ENCODE assay signal across 24 cellular contexts in the genomic region with DNA sequence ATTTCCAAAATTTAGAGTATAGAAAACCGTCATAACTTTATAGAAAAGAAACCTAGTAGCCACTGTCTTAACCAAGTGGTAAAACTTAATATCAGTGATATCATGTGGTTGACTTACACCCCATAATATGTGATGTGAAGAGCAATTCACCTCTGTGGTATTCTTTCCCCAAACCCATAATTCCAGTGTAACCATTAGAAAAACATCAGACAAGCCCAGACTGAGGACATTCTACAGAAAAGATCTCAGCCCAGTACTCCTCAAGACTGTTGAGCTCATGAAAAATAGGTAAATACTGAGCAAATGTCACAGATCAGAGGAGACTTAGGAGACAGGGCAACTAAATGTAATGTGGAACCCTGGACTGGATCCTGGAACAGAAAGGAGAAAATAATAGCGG.
A peak's percentile ranks its signal among the peaks of the same experiment; 100 is the strongest.
DNase-seq lines count a peak whose midpoint lies in the region; ATAC-seq, FAIRE-seq and TF ChIP-seq lines count a peak whose summit lies in the region.
"Had no signal": no experiment of that assay in that cellular context is flagged by ENCODE, and none has a peak within 500 bp of the region (broad histone marks: within the 10 kb centered on the region; RNA-seq: fewer than 3 reads in every experiment).

No MANE protein-coding gene starts in this region.

- TF ChIP-seq POLR2A in breast epithelium (IDR thresholded peaks at IDR 0.05) = no peak

- H3K4me3 ChIP-seq in mammary epithelial cell (replicated peaks in 1 of 3; ENCODE audit: insufficient read depth in 1 of 3, low read depth in 2 of 3, low read length in 3 of 3) = no peak overlapping the region
- no peak overlapping the region for H3K4me3 ChIP-seq in breast epithelium
- no peak overlapping the region for H3K4me3 ChIP-seq in epithelial cell of esophagus (ENCODE audit: low read length)
- H3K4me3 ChIP-seq in keratinocyte (ENCODE audit: control insufficient read depth in 2 of 3, extremely low read depth in 1 of 3, insufficient read depth in 2 of 3, low read depth in 1 of 3, low read length in 3 of 3) = no peak overlapping the region
- H3K4me3 ChIP-seq: A549; BLaER1 treated with 17β-estradiol and CSF1 and Interleukin-3, amounts not matched to agents 10 nM and 100 nM; GM12878 had no signal

- H3K9me3 ChIP-seq in mammary epithelial cell (replicated peaks; ENCODE audit: insufficient read depth, low read length) (no peaks in the 10 kb centered on the region), breast epithelium (no peaks in the 10 kb centered on the region), keratinocyte (ENCODE audit: control insufficient read depth, low read depth, low read length) (no peaks in the 10 kb centered on the region)
- H3K9me3 ChIP-seq: A549; BLaER1 treated with 17β-estradiol and CSF1 and Interleukin-3, amounts not matched to agents 10 nM and 100 nM; Caco-2 had no signal

- H2AFZ ChIP-seq in mammary epithelial cell (ENCODE audit: low read depth, low read length) (no peak overlapping the region), keratinocyte (ENCODE audit: control insufficient read depth, low read length) (no peak overlapping the region)

- dilution Hi-C loops in mammary epithelial cell (cut with HindIII; ENCODE audit: low sequenced_read_pairs) = no loop called here
- dilution Hi-C loops in keratinocyte (cut with MboI; ENCODE audit: extremely low pct_ligation_motif_present, low sequenced_read_pairs) = no loop called here

- 92% methylated on average over 2 of the region's 2 CpGs for WGBS in mammary epithelial cell (ENCODE audit: low coverage, missing lambda C conversion rate)

- no TSS peak for BruUV-seq in mammary epithelial cell (replicated peaks; lab: Mats Ljungman, UMichigan)

- intact Hi-C loops in mammary epithelial cell (cut with micrococcal nuclease) = loop anchor here (5.0 kb wide), 1 partner anchor 662 kb away; no protein-coding TSS in a partner anchor
- intact Hi-C loops in breast epithelium (cut with DNase I; ENCODE audit: low total_unique reads) = no loop called here
- intact Hi-C loops in posterior vena cava (cut with DNase I) = no loop called here

- H3K27ac ChIP-seq in mammary epithelial cell (ENCODE audit: insufficient read depth, low read depth, low read length) (no peak overlapping the region), breast epithelium (no peak overlapping the region), foreskin keratinocyte (no peak overlapping the region), keratinocyte (ENCODE audit: control insufficient read depth, insufficient read depth, low read length) (no peak overlapping the region)
- H3K27ac ChIP-seq: 22Rv1; A549; BLaER1 treated with 17β-estradiol and CSF1 and Interleukin-3, amounts not matched to agents 10 nM and 100 nM; C4-2B had no signal

- H3K9ac ChIP-seq in mammary epithelial cell (ENCODE audit: insufficient read depth, low read length) (no peak overlapping the region), keratinocyte (ENCODE audit: control insufficient read depth, extremely low read depth, insufficient read depth, low read length) (no peak overlapping the region)
- H3K9ac ChIP-seq: BLaER1 treated with 17β-estradiol and CSF1 and Interleukin-3, amounts not matched to agents 10 nM and 100 nM had no signal

- H4K20me1 ChIP-seq in mammary epithelial cell (ENCODE audit: insufficient read depth, low read length) (no peaks in the 10 kb centered on the region), keratinocyte (ENCODE audit: control insufficient read depth, extremely low read depth, insufficient read depth, low read length) (no peaks in the 10 kb centered on the region)
- H4K20me1 ChIP-seq: BLaER1 treated with 17β-estradiol and CSF1 and Interleukin-3, amounts not matched to agents 10 nM and 100 nM had no signal

- H3K27me3 ChIP-seq in mammary epithelial cell (ENCODE audit: insufficient read depth, low read length) (no peaks in the 10 kb centered on the region), breast epithelium (no peaks in the 10 kb centered on the region), foreskin keratinocyte (no peaks in the 10 kb centered on the region), keratinocyte (ENCODE audit: control insufficient read depth, extremely low read depth, insufficient read depth, low read length) (no peaks in the 10 kb centered on the region)
- H3K27me3 ChIP-seq: BLaER1 treated with 17β-estradiol and CSF1 and Interleukin-3, amounts not matched to agents 10 nM and 100 nM had no signal

- DNase-seq in mammary epithelial cell (peak; percentile 81), breast epithelium (ENCODE audit: low spot score in 2 of 2) (no peak), epithelial cell of esophagus (ENCODE audit: low read depth) (peak; percentile 50), foreskin keratinocyte (peak; percentile 40 to 74), keratinocyte (ENCODE audit: low read depth, low spot score) (peak; percentile 2), posterior vena cava (ENCODE audit: low spot score) (no peak)
- DNase-seq: AML-193; Caco-2; Calu3; CD4-positive, alpha-beta T cell; CD8-positive, alpha-beta T cell; DMS79 treated with DMSO at 0.1 percent for 48 hours; GDM1 had no signal

- H3K4me2 ChIP-seq in mammary epithelial cell (ENCODE audit: insufficient read depth, low read depth, low read length) = no peak overlapping the region
- no peak overlapping the region for H3K4me2 ChIP-seq in keratinocyte (ENCODE audit: control insufficient read depth, extremely low read depth, insufficient read depth, low read depth, low read length)
- H3K4me2 ChIP-seq: A549; BLaER1 treated with 17β-estradiol and CSF1 and Interleukin-3, amounts not matched to agents 10 nM and 100 nM had no signal

- ATAC-seq in foreskin keratinocyte (no peak), HG03439 (IDR thresholded peaks at IDR 0.05; ENCODE audit: unreplicated experiment) (no peak), GM21529 (IDR thresholded peaks at IDR 0.05; ENCODE audit: unreplicated experiment) (no peak)
- ATAC-seq: A549; CD8-positive, alpha-beta T cell; GM12878 had no signal

- H3K79me2 ChIP-seq in mammary epithelial cell (ENCODE audit: insufficient read depth, low read length) = no peaks in the 10 kb centered on the region
- H3K79me2 ChIP-seq in keratinocyte (ENCODE audit: control insufficient read depth, insufficient read depth, low read length) = no peaks in the 10 kb centered on the region

- no peak for FAIRE-seq in keratinocyte (lab: Jason Lieb, UNC)
- FAIRE-seq: A549, D721Med, GM12878, GM12892, GM18507, GM19239 had no signal

- TF ChIP-seq CTCF in mammary epithelial cell (conservative IDR thresholded peaks at IDR 0.05 in 1 of 2, IDR thresholded peaks at IDR 0.05 in 1 of 2; ENCODE audit: extremely low read depth in 1 of 2, insufficient read depth in 1 of 2, low read depth in 1 of 2, low read length in 2 of 2) = no peak
- no peak for TF ChIP-seq CTCF in breast epithelium (IDR thresholded peaks at IDR 0.05)
- TF ChIP-seq CTCF in epithelial cell of esophagus (IDR thresholded peaks at IDR 0.05; ENCODE audit: insufficient read depth, low read depth, low read length, missing control alignments) = no peak
- TF ChIP-seq CTCF in foreskin keratinocyte (conservative IDR thresholded peaks at IDR 0.05) = no peak
- TF ChIP-seq CTCF in keratinocyte (optimal IDR thresholded peaks at IDR 0.05 in 1 of 3, IDR thresholded peaks at IDR 0.05 in 1 of 3, conservative IDR thresholded peaks at IDR 0.05 in 1 of 3; ENCODE audit: extremely low read depth in 1 of 3, insufficient read depth in 2 of 3, low read length in 3 of 3) = no peak

- CTCF ChIA-PET in mammary epithelial cell (lab: Charles Lee; ENCODE audit: low non-redundant PET) = no interaction called here

- H3K9me1 ChIP-seq in keratinocyte (ENCODE audit: control insufficient read depth, extremely low read depth, insufficient read depth, low read length) = no peaks in the 10 kb centered on the region

- in situ Hi-C loops in mammary epithelial cell (cut with MboI; ENCODE audit: low sequenced_read_pairs in 2 of 2) = no loop called here

- no peaks in the 10 kb centered on the region for H3K4me1 ChIP-seq in mammary epithelial cell (ENCODE audit: insufficient read depth, low read length)
- H3K4me1 ChIP-seq in breast epithelium = no peaks in the 10 kb centered on the region
- no peaks in the 10 kb centered on the region for H3K4me1 ChIP-seq in foreskin keratinocyte
- H3K4me1 ChIP-seq in keratinocyte (ENCODE audit: control insufficient read depth, extremely low read depth, insufficient read depth, low read length) = no peaks in the 10 kb centered on the region
- H3K4me1 ChIP-seq: A549, Caco-2 had no signal

- H3K36me3 ChIP-seq in mammary epithelial cell (ENCODE audit: insufficient read depth, low read length) (no peaks in the 10 kb centered on the region), breast epithelium (no peaks in the 10 kb centered on the region), keratinocyte (ENCODE audit: control insufficient read depth in 2 of 2, extremely low read depth in 1 of 2, insufficient read depth in 2 of 2, low read length in 2 of 2) (no peaks in the 10 kb centered on the region)
- H3K36me3 ChIP-seq: BLaER1 treated with 17β-estradiol and CSF1 and Interleukin-3, amounts not matched to agents 10 nM and 100 nM had no signal

Comparison
In these comparisons a context has a peak if more than half of its experiments do, and no peak if none do; other contexts are left out.
1. DNase-seq: peak in mammary epithelial cell (single experiment), epithelial cell of esophagus (single experiment), foreskin keratinocyte (2 of 2) and keratinocyte (single experiment); none in breast epithelium (0 of 2) and posterior vena cava (single experiment).